ENCODE assay signal across 14 cellular contexts in the genomic region with DNA sequence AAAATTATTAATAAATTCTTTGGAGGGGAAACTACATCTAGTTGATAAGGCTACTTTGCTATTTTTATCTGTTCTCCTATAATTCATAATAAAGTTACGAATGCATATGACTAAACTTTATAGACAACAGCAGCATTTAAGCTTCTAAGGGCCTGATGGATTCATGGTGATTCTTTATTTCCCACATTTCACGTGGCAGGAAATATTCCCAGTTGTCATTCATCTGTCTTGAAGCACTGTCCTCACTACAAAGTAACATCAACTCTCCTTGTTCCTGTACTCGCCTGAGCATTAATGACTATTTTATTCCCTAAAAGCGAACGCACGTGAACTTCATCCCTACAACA. TPM values are rescaled to one million over a fixed set of nuclear protein-coding genes. Genes with fewer than 3 reads are reported as not detected.
DNase-seq lines count a peak whose midpoint lies in the region; TF ChIP-seq lines count a peak whose summit lies in the region.
"Had no signal": no experiment of that assay in that cellular context is flagged by ENCODE, and none has a peak within 500 bp of the region (broad histone marks: within the 10 kb centered on the region; RNA-seq: fewer than 3 reads in every experiment).

No MANE protein-coding gene starts in this region.

- TF ChIP-seq CTCF in MCF 10A (IDR thresholded peaks at IDR 0.05; ENCODE audit: unreplicated experiment), result no peak
- no peak for TF ChIP-seq CTCF in breast epithelium (IDR thresholded peaks at IDR 0.05)
- no peak for TF ChIP-seq CTCF in WERI-Rb-1 (IDR thresholded peaks at IDR 0.05; ENCODE audit: low read depth, low read length)
- TF ChIP-seq CTCF in type B pancreatic cell (conservative IDR thresholded peaks at IDR 0.05), result no peak

- H3K9ac ChIP-seq in iPS-15b (ENCODE audit: low read depth, low read length), result no peak overlapping the region

- H3K36me3 ChIP-seq in breast epithelium (no peaks in the 10 kb centered on the region), WERI-Rb-1 (no peaks in the 10 kb centered on the region), iPS-15b (ENCODE audit: control insufficient read depth, insufficient read depth, low read length) (no peaks in the 10 kb centered on the region)

- TF ChIP-seq POLR2A in breast epithelium (IDR thresholded peaks at IDR 0.05), result no peak

- CTCF ChIA-PET in MCF 10A (lab: Yijun Ruan, JAX), result interaction anchor here (0.8 to 2.7 kb wide), 4 partner anchors 7 to 1142 kb away, joined by 3 to 8 read pairs (median 4); no protein-coding TSS in a partner anchor

- H3K4me3 ChIP-seq in breast epithelium, result peak overlapping the region in 1 of 3 donors; percentile 73
- peak overlapping the region; percentile 90 for H3K4me3 ChIP-seq in WERI-Rb-1 (ENCODE audit: low read depth, low read length)
- H3K4me3 ChIP-seq in iPS-15b (ENCODE audit: low read depth, low read length), result peak overlapping the region; percentile 83

- H3K27me3 Mint-ChIP-seq in MCF 10A (ENCODE audit: insufficient read depth, unreplicated experiment) (no peaks in the 10 kb centered on the region), type B pancreatic cell (peaks cover 68% of the 10 kb centered on the region)

- H3K27ac ChIP-seq in breast epithelium, result no peak overlapping the region
- H3K27ac ChIP-seq in WERI-Rb-1, result peak overlapping the region; percentile 74

- H3K4me1 ChIP-seq in breast epithelium (peaks cover 8 to 10% of the 10 kb centered on the region in 2 donors), iPS-15b (ENCODE audit: control insufficient read depth, insufficient read depth, low read length) (no peaks in the 10 kb centered on the region)

- no peaks in the 10 kb centered on the region for H3K9me3 ChIP-seq in breast epithelium
- no peaks in the 10 kb centered on the region for H3K9me3 ChIP-seq in WERI-Rb-1 (ENCODE audit: severe bottlenecking)
- no peaks in the 10 kb centered on the region for H3K9me3 ChIP-seq in iPS-15b (ENCODE audit: control insufficient read depth, insufficient read depth, low read length)

- H3K27me3 ChIP-seq in breast epithelium (peaks cover 5 to 67% of the 10 kb centered on the region in 2 donors), WERI-Rb-1 (ENCODE audit: insufficient read depth, low read depth, severe bottlenecking) (peaks cover 2% of the 10 kb centered on the region), iPS-15b (ENCODE audit: control insufficient read depth, insufficient read depth, low read length) (peaks cover 17% of the 10 kb centered on the region)

- peaks cover 5% of the 10 kb centered on the region for H3K4me1 Mint-ChIP-seq in MCF 10A (ENCODE audit: insufficient read depth, unreplicated experiment)
- peaks cover 12% of the 10 kb centered on the region for H3K4me1 Mint-ChIP-seq in type B pancreatic cell (ENCODE audit: unreplicated experiment)

- TSS peak; percentile 16 for BruUV-seq in MCF 10A (replicated peaks; lab: Mats Ljungman, UMichigan)

- no peaks in the 10 kb centered on the region for H3K9me3 Mint-ChIP-seq in MCF 10A (ENCODE audit: unreplicated experiment)
- no peaks in the 10 kb centered on the region for H3K9me3 Mint-ChIP-seq in type B pancreatic cell
- H3K9me3 Mint-ChIP-seq: natural killer cell treated with Interleukin-12 subunit alpha and Interleukin-12 subunit beta and Interleukin-15 and Interleukin-18, amount 100 ng/mL, for 72 hours had no signal

- no peak overlapping the region for H3K27ac Mint-ChIP-seq in MCF 10A (ENCODE audit: low read depth, unreplicated experiment)
- no peak overlapping the region for H3K27ac Mint-ChIP-seq in type B pancreatic cell
- H3K27ac Mint-ChIP-seq: activated CD4-positive, alpha-beta T cell treated with anti-CD3 and anti-CD28 coated beads for 36 hours; natural killer cell treated with Interleukin-12 subunit alpha and Interleukin-12 subunit beta and Interleukin-15 and Interleukin-18, amount 100 ng/mL, for 72 hours had no signal

- H3K36me3 Mint-ChIP-seq in MCF 10A (ENCODE audit: insufficient read depth, unreplicated experiment), result no peaks in the 10 kb centered on the region
- no peaks in the 10 kb centered on the region for H3K36me3 Mint-ChIP-seq in type B pancreatic cell
- H3K36me3 Mint-ChIP-seq: natural killer cell treated with Interleukin-12 subunit alpha and Interleukin-12 subunit beta and Interleukin-15 and Interleukin-18, amount 100 ng/mL, for 72 hours had no signal

- POLR2A ChIA-PET in MCF 10A (lab: Yijun Ruan, JAX), result interaction anchor here (0.6 to 1.0 kb wide), 3 partner anchors 182 to 401 kb away, joined by 3 read pairs; no protein-coding TSS in a partner anchor

- peak overlapping the region; percentile 77 for H3K4me3 Mint-ChIP-seq in MCF 10A (ENCODE audit: unreplicated experiment)
- H3K4me3 Mint-ChIP-seq in type B pancreatic cell, result peak overlapping the region; percentile 92
- H3K4me3 Mint-ChIP-seq: activated CD4-positive, alpha-beta T cell treated with anti-CD3 and anti-CD28 coated beads for 36 hours; natural killer cell treated with Interleukin-12 subunit alpha and Interleukin-12 subunit beta and Interleukin-15 and Interleukin-18, amount 100 ng/mL, for 72 hours had no signal

- DNase-seq in MCF 10A (ENCODE audit: unreplicated experiment) (no peak), breast epithelium (ENCODE audit: low spot score in 2 of 2) (no peak), WERI-Rb-1 (no peak), type B pancreatic cell (ENCODE audit: extremely low spot score, unreplicated experiment) (no peak), COR-L47 (lab: John Stamatoyannopoulos, UW) (no peak), NCI-H82 treated with DMSO at 0.1 percent for 48 hours (lab: John Stamatoyannopoulos, UW; ENCODE audit: unreplicated experiment) (no peak)
- DNase-seq in activated CD4-positive, alpha-beta T cell treated with anti-CD3 and anti-CD28 coated beads for 48 hours, result no peak
- DNase-seq: AML-193; effector CD8-positive, alpha-beta T cell; RPMI8226; stimulated activated CD4-positive, alpha-beta T cell treated with anti-CD3 and anti-CD28 coated beads, Interleukin-1b, Interleukin-23, amount 100 ng/mL, for 48 hours had no signal

- intact Hi-C loops in MCF 10A (cut with micrococcal nuclease) (loop anchor here (5.0 to 10.0 kb wide), 4 partner anchors 53 to 1750 kb away; a partner anchor contains a TSS), breast epithelium (cut with DNase I; ENCODE audit: low total_unique reads) (no loop called here)

RNA-seq across cellular contexts. Expression of a gene that starts 2.6 kb away (rescaled TPM):
- 16.5 and 22.2 TPM in 2 replicates for total RNA-seq in MCF 10A (2022)
- total RNA-seq in breast epithelium, result 10 to 100 TPM in 1 of 3 donors, 1 to 10 TPM in 2; 2.3 to 12.2 (median 8.2) TPM
- 3.2 and 19.1 TPM in 2 replicates for total RNA-seq in type B pancreatic cell (ENCODE audit: low replicate concordance)
